Comparison of ENCODE assay signal across 14 cellular contexts in the genomic region with DNA sequence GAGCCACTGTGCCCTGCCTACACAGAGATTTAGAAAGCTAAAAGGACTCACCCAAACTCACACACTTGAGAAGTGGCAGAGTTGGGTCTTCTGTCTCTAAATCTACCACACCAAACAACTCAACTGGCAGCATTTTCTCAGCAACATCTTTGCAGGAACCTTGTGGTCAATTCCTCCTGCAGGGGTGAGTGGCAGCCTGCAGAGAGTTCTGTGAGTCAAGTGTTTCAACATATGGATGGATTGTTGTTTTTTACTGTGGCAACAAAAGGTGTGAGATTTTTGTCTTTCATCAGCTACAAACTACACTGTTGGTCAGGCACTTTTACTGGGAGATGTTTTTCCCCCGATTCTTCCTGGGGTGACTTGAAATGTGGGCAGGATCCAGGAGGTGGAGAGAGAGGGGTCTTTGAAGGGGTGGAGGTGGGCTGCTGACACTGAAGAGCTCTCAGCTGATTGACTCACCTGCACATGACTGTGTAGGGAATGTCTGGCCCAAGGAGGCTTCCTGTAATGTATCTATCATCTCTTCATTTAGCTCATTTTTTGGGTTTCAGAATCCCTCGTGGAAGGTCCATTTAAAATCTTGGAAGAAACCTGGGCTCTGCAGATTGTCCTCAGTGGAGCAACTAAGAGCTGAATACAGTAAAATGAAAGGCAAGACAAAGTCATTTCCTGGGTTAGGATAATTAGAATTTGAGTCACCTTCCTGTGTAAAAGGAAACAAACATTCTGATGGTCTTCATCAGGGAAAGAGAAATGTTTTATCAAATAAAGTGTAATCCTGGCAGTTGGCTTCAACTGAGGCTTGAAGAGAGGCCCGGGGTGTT.
DNase-seq lines count a peak whose midpoint lies in the region; ATAC-seq and TF ChIP-seq lines count a peak whose summit lies in the region.
"Had no signal": no experiment of that assay in that cellular context is flagged by ENCODE, and none has a peak within 500 bp of the region (broad histone marks: within the 10 kb centered on the region; RNA-seq: fewer than 3 reads in every experiment).

No MANE protein-coding gene starts in this region.

- DNase-seq in activated naive CD4-positive, alpha-beta T cell treated with anti-CD3 and anti-CD28 coated beads, Interleukin-2, amount 50 U/mL, for 72 hours (ENCODE audit: low spot score in 2 of 2): peak in 1 of 2 donors; percentile 9
- no peak for DNase-seq in activated naive CD4-positive, alpha-beta T cell (lab: John Stamatoyannopoulos, UW)
- DNase-seq in RPMI8226: peak; percentile 28
- peak; percentile 58 for DNase-seq in endodermal cell
- DNase-seq in stimulated activated naive CD8-positive, alpha-beta T cell treated with anti-CD3 and anti-CD28 coated beads, Interleukin-15, amount 100 ng/mL, for 72 hours: peak in 1 of 2 donors; percentile 24
- DNase-seq in H7: no peak
- no peak for DNase-seq in left ventricle myocardium superior
- DNase-seq: central memory CD4-positive, alpha-beta T cell; left cardiac atrium; NCI-H446; stimulated activated CD4-positive, alpha-beta T cell treated with anti-CD3 and anti-CD28 coated beads, Interleukin-2, amount 100 ng/mL, for 24 hours had no signal

- H3K27ac ChIP-seq in endodermal cell (ENCODE audit: low read depth, low read length): no peak overlapping the region
- H3K27ac ChIP-seq: neutrophil had no signal

- peaks cover 6% of the 10 kb centered on the region for H3K4me1 Mint-ChIP-seq in endodermal cell
- H3K4me1 Mint-ChIP-seq in stimulated activated naive CD8-positive, alpha-beta T cell treated with anti-CD3 and anti-CD28 coated beads, Interleukin-15, amount 100 ng/mL, for 72 hours: peaks cover 28% of the 10 kb centered on the region

- H3K9me3 ChIP-seq in endodermal cell (ENCODE audit: control insufficient read depth, low read length): peaks cover 54% of the 10 kb centered on the region
- H3K9me3 ChIP-seq: neutrophil had no signal

- H3K36me3 Mint-ChIP-seq in activated naive CD4-positive, alpha-beta T cell treated with anti-CD3 and anti-CD28 coated beads, Interleukin-2, amount 50 U/mL, for 72 hours: peaks cover 18 to 51% of the 10 kb centered on the region in 2 donors
- peaks cover 48% of the 10 kb centered on the region for H3K36me3 Mint-ChIP-seq in endodermal cell (ENCODE audit: low read depth)

- intact Hi-C loops in left ventricle myocardium superior (cut with micrococcal nuclease): no loop called here

- no peaks in the 10 kb centered on the region for H3K4me1 ChIP-seq in endodermal cell (ENCODE audit: control insufficient read depth, insufficient read depth, low read length)

- H3K4me3 ChIP-seq in endodermal cell (ENCODE audit: low read length) (no peak overlapping the region), H7 (ENCODE audit: insufficient read depth, low read depth, low read length) (no peak overlapping the region)
- H3K4me3 ChIP-seq: K562 had no signal

- H3K36me3 ChIP-seq in endodermal cell (ENCODE audit: control insufficient read depth, insufficient read depth, low read length) (no peaks in the 10 kb centered on the region), H7 (replicated peaks; ENCODE audit: control insufficient read depth, insufficient read depth, low read length) (no peaks in the 10 kb centered on the region; the same call in 1 of the 2 replicates)
- H3K36me3 ChIP-seq: neutrophil had no signal

- peak overlapping the region; percentile 26 to 81 for H3K27ac Mint-ChIP-seq in activated naive CD4-positive, alpha-beta T cell treated with anti-CD3 and anti-CD28 coated beads, Interleukin-2, amount 50 U/mL, for 72 hours
- H3K27ac Mint-ChIP-seq in endodermal cell: peak overlapping the region; percentile 41
- H3K27ac Mint-ChIP-seq in stimulated activated naive CD8-positive, alpha-beta T cell treated with anti-CD3 and anti-CD28 coated beads, Interleukin-15, amount 100 ng/mL, for 72 hours: peak overlapping the region; percentile 85 to 88

- H3K27me3 ChIP-seq in endodermal cell (ENCODE audit: control insufficient read depth, insufficient read depth, low read length, poor library complexity, severe bottlenecking) (no peaks in the 10 kb centered on the region), H7 (ENCODE audit: control insufficient read depth, insufficient read depth, low read length) (no peaks in the 10 kb centered on the region)
- H3K27me3 ChIP-seq: neutrophil had no signal

- no peak overlapping the region for H3K4me3 Mint-ChIP-seq in endodermal cell
- peak overlapping the region; percentile 3 to 9 for H3K4me3 Mint-ChIP-seq in stimulated activated naive CD8-positive, alpha-beta T cell treated with anti-CD3 and anti-CD28 coated beads, Interleukin-15, amount 100 ng/mL, for 72 hours

- TF ChIP-seq CTCF in endodermal cell (conservative IDR thresholded peaks at IDR 0.05): no peak

- 78 to 88% methylated on average over 1 to 3 of the region's 3 CpGs for WGBS in endodermal cell (ENCODE audit: insufficient coverage in 1 of 2, insufficient read length in 1 of 2), 2 experiments

- H3K9me3 Mint-ChIP-seq in activated naive CD4-positive, alpha-beta T cell treated with anti-CD3 and anti-CD28 coated beads, Interleukin-2, amount 50 U/mL, for 72 hours: peaks cover 11 to 24% of the 10 kb centered on the region in 2 donors
- H3K9me3 Mint-ChIP-seq in endodermal cell: peaks cover 73% of the 10 kb centered on the region
- H3K9me3 Mint-ChIP-seq in stimulated activated naive CD8-positive, alpha-beta T cell treated with anti-CD3 and anti-CD28 coated beads, Interleukin-15, amount 100 ng/mL, for 72 hours: peaks cover 28 to 44% of the 10 kb centered on the region in 2 donors

- H3K9ac ChIP-seq in endodermal cell (ENCODE audit: extremely low read depth, low read length, poor library complexity, severe bottlenecking): no peak overlapping the region

- ATAC-seq in activated naive CD4-positive, alpha-beta T cell treated with anti-CD3 and anti-CD28 coated beads, Interleukin-2, amount 50 U/mL, for 72 hours: peak; percentile 24 to 83
- ATAC-seq in stimulated activated naive CD8-positive, alpha-beta T cell treated with anti-CD3 and anti-CD28 coated beads, Interleukin-15, amount 100 ng/mL, for 72 hours: peak; percentile 72
- ATAC-seq in HG03565 (IDR thresholded peaks at IDR 0.05; ENCODE audit: unreplicated experiment) (no peak), left ventricle myocardium superior (no peak)
- ATAC-seq: K562, left cardiac atrium had no signal

- peaks cover 2% of the 10 kb centered on the region for H3K27me3 Mint-ChIP-seq in endodermal cell (ENCODE audit: insufficient read depth)
- no peaks in the 10 kb centered on the region for H3K27me3 Mint-ChIP-seq in stimulated activated naive CD8-positive, alpha-beta T cell treated with anti-CD3 and anti-CD28 coated beads, Interleukin-15, amount 100 ng/mL, for 72 hours

Comparison
In these comparisons a context has a peak if more than half of its experiments do, and no peak if none do; other contexts are left out.
1. ATAC-seq: peak in activated naive CD4-positive, alpha-beta T cell treated with anti-CD3 and anti-CD28 coated beads, Interleukin-2, amount 50 U/mL, for 72 hours (2 of 2) and stimulated activated naive CD8-positive, alpha-beta T cell treated with anti-CD3 and anti-CD28 coated beads, Interleukin-15, amount 100 ng/mL, for 72 hours (single experiment); none in HG03565 (single experiment) and left ventricle myocardium superior (single experiment).
2. DNase-seq: peak in RPMI8226 (single experiment) and endodermal cell (single experiment); none in activated naive CD4-positive, alpha-beta T cell (0 of 4), H7 (single experiment) and left ventricle myocardium superior (single experiment).
3. Peak in every context shown above with its lines, with median percentiles within 50 percentile points of each other: H3K27ac Mint-ChIP-seq.